22 cellular contexts compared by ENCODE assay signal in the genomic region with DNA sequence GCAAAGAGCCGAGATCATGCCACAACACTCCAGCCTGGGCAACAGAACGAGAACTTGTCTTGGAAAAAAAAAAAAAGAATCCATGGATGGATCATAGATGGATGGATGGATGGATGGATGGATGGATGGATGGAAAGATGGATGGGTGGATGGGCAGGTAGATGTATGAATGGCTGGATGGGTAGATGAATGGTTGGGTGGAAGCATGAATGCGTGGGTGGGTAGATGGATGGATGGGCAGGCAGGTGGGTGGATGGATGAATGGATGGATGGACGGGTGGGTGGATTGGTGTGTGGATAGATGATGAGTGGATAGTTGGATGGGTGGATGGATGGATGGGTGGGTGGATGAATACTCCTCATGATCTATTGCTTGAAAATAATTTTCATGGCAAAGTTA. TPM values are rescaled to one million over a fixed set of nuclear protein-coding genes. Genes with fewer than 3 reads are reported as not detected.
DNase-seq lines count a peak whose midpoint lies in the region; ATAC-seq and TF ChIP-seq lines count a peak whose summit lies in the region.
"Had no signal": no experiment of that assay in that cellular context is flagged by ENCODE, and none has a peak within 500 bp of the region (broad histone marks: within the 10 kb centered on the region; RNA-seq: fewer than 3 reads in every experiment).

No MANE protein-coding gene starts in this region.

- H2BK120ac ChIP-seq in trophoblast cell (ENCODE audit: insufficient read depth, low read length, poor library complexity): no peak overlapping the region

- TF ChIP-seq POLR2A in esophagus squamous epithelium (IDR thresholded peaks at IDR 0.05) (no peak), uterus (IDR thresholded peaks at IDR 0.05) (no peak)

- H3K79me1 ChIP-seq in trophoblast cell (ENCODE audit: low read length): peaks cover 51% of the 10 kb centered on the region

- no peak overlapping the region for H2AK5ac ChIP-seq in trophoblast cell (ENCODE audit: low read length)

- no peak overlapping the region for H3K9ac ChIP-seq in trophoblast cell (ENCODE audit: low read length)
- H3K9ac ChIP-seq: KMS-11 had no signal

- WGBS in heart right ventricle, 2 donors: 62 to 75% methylated on average over 4 of the region's 4 CpGs
- WGBS in esophagus squamous epithelium, 2 donors: 69 to 84% methylated on average over 4 of the region's 4 CpGs
- 100% methylated on average over 1 of the region's 4 CpGs for WGBS in trophoblast cell (ENCODE audit: extremely low coverage, insufficient coverage, insufficient read length)

- peak overlapping the region; percentile 69 for H3K4me2 ChIP-seq in trophoblast cell (ENCODE audit: low read length)
- H3K4me2 ChIP-seq: KMS-11 had no signal

- intact Hi-C loops in heart right ventricle (cut with DNase I) (loop anchor here in 5 of 10 donors (5.0 to 10.0 kb wide), 3 partner anchors 33 to 431 kb away; no protein-coding TSS in a partner anchor), Right ventricle myocardium superior (cut with DNase I) (no loop called here), esophagus squamous epithelium (cut with DNase I) (no loop called here), uterus (cut with DNase I; ENCODE audit: low total_unique reads) (no loop called here)

- H3K27me3 ChIP-seq in heart right ventricle (peaks cover 0 to 37% (median 0%) of the 10 kb centered on the region in 7 donors), esophagus squamous epithelium (peaks cover 0 to 45% (median 0%) of the 10 kb centered on the region in 4 donors), trophoblast cell (ENCODE audit: insufficient read depth, low read length) (no peaks in the 10 kb centered on the region), uterus (no peaks in the 10 kb centered on the region)
- H3K27me3 ChIP-seq: thyroid gland had no signal

- H3K27ac ChIP-seq in heart right ventricle (peak overlapping the region in 5 of 10 donors; percentile 92 to 97 (median 96)), esophagus squamous epithelium (peak overlapping the region in 3 of 4 donors; percentile 79 to 87 (median 83)), trophoblast cell (ENCODE audit: low read depth, low read length) (no peak overlapping the region), uterus (peak overlapping the region; percentile 90 to 91), substantia nigra (ENCODE audit: low read depth, low read length, poor library complexity, severe bottlenecking) (no peak overlapping the region)
- H3K27ac ChIP-seq: KMS-11, thyroid gland had no signal

- H2AFZ ChIP-seq in trophoblast cell (ENCODE audit: insufficient read depth, low read length, poor library complexity): no peak overlapping the region

- DNase-seq in heart right ventricle (no peak), Right ventricle myocardium superior (no peak), esophagus squamous epithelium (lab: John Stamatoyannopoulos, UW) (no peak), trophoblast cell (no peak), uterus (no peak), iPS-NIHi7 (ENCODE audit: extremely low spot score) (no peak), G401 (ENCODE audit: low spot score) (no peak), substantia nigra (lab: John Stamatoyannopoulos, UW) (no peak)
- DNase-seq: activated CD8-positive, alpha-beta memory T cell treated with anti-CD3 and anti-CD28 coated beads, Interleukin-2, amount 50 U/mL, for 4 hours; CD4-positive, CD25-positive, alpha-beta regulatory T cell; DMS79; erythroblast; midbrain; NCI-H1092 treated with DMSO at 0.1 percent for 48 hours; NCI-H774; nucleus accumbens; stimulated activated CD4-positive, alpha-beta T cell treated with anti-CD3 and anti-CD28 coated beads, Interleukin-4, amount 100 ng/mL, for 4 hours; stimulated activated CD8-positive, alpha-beta memory T cell treated with anti-CD3 and anti-CD28 coated beads, Interleukin-4, amount 100 ng/mL, for 48 hours; thyroid gland had no signal

- no peak overlapping the region for H3K14ac ChIP-seq in trophoblast cell (ENCODE audit: low read length)

- H3K4me3 ChIP-seq in heart right ventricle (peak overlapping the region; percentile 20 to 73 (median 60)), esophagus squamous epithelium (peak overlapping the region; percentile 22 to 59 (median 50)), trophoblast cell (ENCODE audit: low read depth, low read length) (no peak overlapping the region), uterus (peak overlapping the region; percentile 55 to 59)
- H3K4me3 ChIP-seq: thyroid gland had no signal

- H3K79me2 ChIP-seq in trophoblast cell (ENCODE audit: control insufficient read depth, insufficient read depth, low read length, poor library complexity): peaks cover 21% of the 10 kb centered on the region

- no peak overlapping the region for H4K8ac ChIP-seq in trophoblast cell (ENCODE audit: low read depth, low read length)

- peak overlapping the region; percentile 59 for H3K4ac ChIP-seq in trophoblast cell (ENCODE audit: low read depth, low read length)

- TF ChIP-seq CTCF in heart right ventricle (IDR thresholded peaks at IDR 0.05): no peak
- no peak for TF ChIP-seq CTCF in esophagus squamous epithelium (IDR thresholded peaks at IDR 0.05)
- no peak for TF ChIP-seq CTCF in uterus (IDR thresholded peaks at IDR 0.05)

- no peak overlapping the region for H4K12ac ChIP-seq in trophoblast cell (ENCODE audit: low read depth, low read length)

- H3K36me3 ChIP-seq in heart right ventricle (no peaks in the 10 kb centered on the region), esophagus squamous epithelium (no peaks in the 10 kb centered on the region), trophoblast cell (ENCODE audit: control insufficient read depth in 1 of 2, insufficient read depth in 2 of 2, low read length in 2 of 2) (no peaks in the 10 kb centered on the region), uterus (no peaks in the 10 kb centered on the region)
- H3K36me3 ChIP-seq: thyroid gland had no signal

- H2BK12ac ChIP-seq in trophoblast cell (ENCODE audit: low read length): peak overlapping the region; percentile 9

- no peak overlapping the region for H3K23ac ChIP-seq in trophoblast cell (ENCODE audit: low read length)

- in situ Hi-C loops in G401 (cut with HindIII; ENCODE audit: low sequenced_read_pairs): no loop called here

- H3K4me1 ChIP-seq in heart right ventricle: peaks cover 6 to 65% (median 21%) of the 10 kb centered on the region in 9 donors
- H3K4me1 ChIP-seq in esophagus squamous epithelium: peaks cover 13 to 42% (median 14%) of the 10 kb centered on the region in 3 donors
- H3K4me1 ChIP-seq in trophoblast cell (ENCODE audit: control insufficient read depth in 1 of 2, insufficient read depth in 2 of 2, low read length in 2 of 2): peaks cover 36 to 58% of the 10 kb centered on the region in 2 experiments
- H3K4me1 ChIP-seq in uterus: peaks cover 0 to 13% of the 10 kb centered on the region in 2 donors

- peak overlapping the region; percentile 62 for H3K18ac ChIP-seq in trophoblast cell (ENCODE audit: low read length)

- H4K91ac ChIP-seq in trophoblast cell (ENCODE audit: low read depth, low read length): no peak overlapping the region

- H2BK5ac ChIP-seq in trophoblast cell (ENCODE audit: low read depth, low read length, poor library complexity): no peak overlapping the region

- ATAC-seq in heart right ventricle (no peak), Right ventricle myocardium superior (ENCODE audit: poor library complexity) (no peak)
- ATAC-seq: Panc1, SK-N-SH treated with all-trans-retinoic acid at 6 μM for 48 hours had no signal

- H3K9me3 ChIP-seq in heart right ventricle (no peaks in the 10 kb centered on the region), esophagus squamous epithelium (no peaks in the 10 kb centered on the region), trophoblast cell (ENCODE audit: insufficient read depth, low read depth, low read length) (no peaks in the 10 kb centered on the region), uterus (no peaks in the 10 kb centered on the region)
- H3K9me3 ChIP-seq: thyroid gland had no signal

RNA-seq across cellular contexts. Expression of a gene that starts 1.4 kb away (rescaled TPM):
- total RNA-seq in heart right ventricle (100 to 1,000 TPM in 9 of 10 donors, 10 to 100 TPM in 1; 97.2 to 215 (median 152) TPM), Right ventricle myocardium superior (181 TPM), esophagus squamous epithelium (10 to 100 TPM in 1 of 4 donors, 1 to 10 TPM in 3; 2.4 to 32.0 (median 6.8) TPM), uterus (100 to 1,000 TPM in 1 of 4 donors, 10 to 100 TPM in 3; 17.6 to 133 (median 61.2) TPM)
- 10 to 100 TPM; 61.9 to 94.7 TPM for polyA plus RNA-seq in heart right ventricle
- 13.7 and 14.2 TPM in 2 replicates for polyA plus RNA-seq in trophoblast cell (2013)
- 0.24 and 1.8 TPM in 2 replicates for total RNA-seq in G401 (2014; rRNA removed; shearing (Covaris generic))
- total RNA-seq: CD4-positive, CD25-positive, alpha-beta regulatory T cell had no signal
- polyA plus RNA-seq: CD4-positive, CD25-positive, alpha-beta regulatory T cell had no signal

RNA-seq across cellular contexts. Expression of a gene that starts 25.0 kb away (rescaled TPM):
- 10 to 100 TPM; 22.6 to 37.3 (median 31.3) TPM for total RNA-seq in heart right ventricle
- polyA plus RNA-seq in heart right ventricle: 10 to 100 TPM; 16.4 to 26.9 TPM
- total RNA-seq in Right ventricle myocardium superior: 32.8 TPM
- 10 to 100 TPM; 16.1 to 62.2 (median 25.0) TPM for total RNA-seq in esophagus squamous epithelium
- polyA plus RNA-seq in trophoblast cell (2013): 61.8 and 64.9 TPM in 2 replicates
- total RNA-seq in uterus: 10 to 100 TPM; 33.8 to 76.2 (median 46.0) TPM
- 39.2 and 39.8 TPM in 2 replicates for total RNA-seq in G401 (2014; rRNA removed; shearing (Covaris generic))

Comparison
In these comparisons a context has a peak if more than half of its experiments do, and no peak if none do; other contexts are left out.
1. H3K27ac ChIP-seq: peak in esophagus squamous epithelium (3 of 4) and uterus (2 of 2); none in trophoblast cell (single experiment) and substantia nigra (single experiment).